In genomic region chr1:182600745-182601415, GRCh38 we compare ENCODE assay signal across 17 cellular contexts. TPM values are rescaled to one million over a fixed set of nuclear protein-coding genes. Genes with fewer than 3 reads are reported as not detected.
A peak's percentile ranks its signal among the peaks of the same experiment; 100 is the strongest.
DNase-seq lines count a peak whose midpoint lies in the region; ATAC-seq and TF ChIP-seq lines count a peak whose summit lies in the region.
"Had no signal": no experiment of that assay in that cellular context is flagged by ENCODE, and none has a peak within 500 bp of the region (broad histone marks: within the 10 kb centered on the region; RNA-seq: fewer than 3 reads in every experiment).

No MANE protein-coding gene starts in this region.

- H3K4me2 ChIP-seq in DND-41 (ENCODE audit: insufficient read depth, low read length): peak overlapping the region; percentile 76
- H3K4me2 ChIP-seq: neural progenitor cell had no signal

- H3K4me3 ChIP-seq in DND-41 (ENCODE audit: low read depth in 1 of 2, low read length in 2 of 2) (peak overlapping the region in 1 of 2 experiments; percentile 16; a peak in 1 of 4 replicates), H7 (ENCODE audit: insufficient read depth, low read depth, low read length) (no peak overlapping the region), astrocyte of the spinal cord (ENCODE audit: low read depth, low read length) (peak overlapping the region; percentile 66), skeletal muscle tissue (ENCODE audit: low read length in 3 of 3) (peak overlapping the region in 2 of 3 donors; percentile 31 to 54), sigmoid colon (no peak overlapping the region)
- H3K4me3 ChIP-seq: neural progenitor cell, right atrium auricular region had no signal

- no peak for DNase-seq in DND-41
- DNase-seq in H7: peak; percentile 2
- no peak for DNase-seq in astrocyte of the spinal cord (ENCODE audit: low read depth, low spot score)
- no peak for DNase-seq in sigmoid colon
- DNase-seq in nephron progenitor cell: no peak
- no peak for DNase-seq in T-cell

- H3K36me3 Mint-ChIP-seq in nephron progenitor cell (ENCODE audit: low read depth): peaks cover 5% of the 10 kb centered on the region
- H3K36me3 Mint-ChIP-seq in T-cell: peaks cover 4% of the 10 kb centered on the region
- H3K36me3 Mint-ChIP-seq: neural progenitor cell had no signal

- H3K9me3 Mint-ChIP-seq in nephron progenitor cell (no peaks in the 10 kb centered on the region), T-cell (no peaks in the 10 kb centered on the region)
- H3K9me3 Mint-ChIP-seq: activated naive CD4-positive, alpha-beta T cell treated with anti-CD3 and anti-CD28 coated beads, Interleukin-2, amount 50 U/mL, for 72 hours; neural progenitor cell had no signal

- in situ Hi-C loops in astrocyte of the spinal cord (cut with HindIII; ENCODE audit: low sequenced_read_pairs): no loop called here

- peaks cover 10% of the 10 kb centered on the region for H3K4me1 Mint-ChIP-seq in nephron progenitor cell
- peaks cover 0 to 10% (median 3%) of the 10 kb centered on the region in 3 donors for H3K4me1 Mint-ChIP-seq in T-cell

- H3K27ac Mint-ChIP-seq in nephron progenitor cell (no peak overlapping the region), T-cell (no peak overlapping the region)
- H3K27ac Mint-ChIP-seq: activated naive CD4-positive, alpha-beta T cell treated with anti-CD3 and anti-CD28 coated beads, Interleukin-2, amount 50 U/mL, for 72 hours; neural progenitor cell had no signal

- no peak overlapping the region for H2AFZ ChIP-seq in DND-41 (ENCODE audit: low read depth, low read length)
- H2AFZ ChIP-seq: neural progenitor cell had no signal

- H3K4me1 ChIP-seq in DND-41 (ENCODE audit: insufficient read depth, low read length) (peaks cover 49% of the 10 kb centered on the region), skeletal muscle tissue (ENCODE audit: control insufficient read depth in 3 of 3, insufficient read depth in 3 of 3, low read length in 3 of 3) (peaks cover 41 to 52% (median 43%) of the 10 kb centered on the region in 3 donors), sigmoid colon (peaks cover 0 to 27% (median 25%) of the 10 kb centered on the region in 4 donors)

- TF ChIP-seq CTCF in DND-41 (IDR thresholded peaks at IDR 0.05; ENCODE audit: borderline replicate concordance, extremely low read depth, low read length, poor library complexity, severe bottlenecking) (no peak), astrocyte of the spinal cord (IDR thresholded peaks at IDR 0.05; ENCODE audit: low read depth, low read length) (no peak), sigmoid colon (IDR thresholded peaks at IDR 0.05) (no peak), nephron progenitor cell (IDR thresholded peaks at IDR 0.05) (no peak)

- intact Hi-C loops in sigmoid colon (cut with DNase I): loop anchor here (1.0 to 5.0 kb wide), 2 partner anchors 184 to 236 kb away; partner anchors contain the start of gene DHX9

- no peak for ATAC-seq in DND-41 (ENCODE audit: insufficient read depth, low read depth)
- no peak for ATAC-seq in T-cell (replicated peaks in 1 of 4)
- ATAC-seq: activated naive CD4-positive, alpha-beta T cell treated with anti-CD3 and anti-CD28 coated beads, Interleukin-2, amount 50 U/mL, for 72 hours had no signal

- POLR2A ChIA-PET in T-cell (lab: Charles Lee): interaction anchor here in 1 of 2 donors (0.7 kb wide), 2 partner anchors 14 to 16 kb away, joined by 3 to 4 read pairs; no protein-coding TSS in a partner anchor

- H3K27ac ChIP-seq in DND-41 (ENCODE audit: low read length) (peak overlapping the region; percentile 38; the same call in 1 of the 2 replicates), skeletal muscle tissue (ENCODE audit: low read depth, low read length) (no peak overlapping the region), sigmoid colon (peak overlapping the region in 2 of 4 donors; percentile 5 to 15)
- H3K27ac ChIP-seq: epithelial cell of prostate, left lung, neural progenitor cell, right atrium auricular region, vagina had no signal

- no peaks in the 10 kb centered on the region for H3K27me3 ChIP-seq in DND-41 (ENCODE audit: insufficient read depth, low read length, poor library complexity)
- peaks cover 16% of the 10 kb centered on the region for H3K27me3 ChIP-seq in H7 (ENCODE audit: control insufficient read depth, insufficient read depth, low read length)
- H3K27me3 ChIP-seq in skeletal muscle tissue (ENCODE audit: control insufficient read depth in 3 of 3, insufficient read depth in 3 of 3, low read length in 3 of 3): no peaks in the 10 kb centered on the region
- H3K27me3 ChIP-seq in sigmoid colon: no peaks in the 10 kb centered on the region
- H3K27me3 ChIP-seq: right atrium auricular region, stomach, vagina had no signal

- H3K9me3 ChIP-seq in DND-41 (ENCODE audit: insufficient read depth, low read length, severe bottlenecking) (no peaks in the 10 kb centered on the region), skeletal muscle tissue (ENCODE audit: control insufficient read depth in 3 of 3, low read length in 3 of 3) (no peaks in the 10 kb centered on the region), sigmoid colon (no peaks in the 10 kb centered on the region)
- H3K9me3 ChIP-seq: left lung, right atrium auricular region, stomach, vagina had no signal

- peaks cover 30% of the 10 kb centered on the region for H3K79me2 ChIP-seq in DND-41 (ENCODE audit: insufficient read depth, low read length)

- H3K36me3 ChIP-seq in DND-41 (ENCODE audit: insufficient read depth, low read length): peaks cover 41% of the 10 kb centered on the region
- peaks cover 14% of the 10 kb centered on the region for H3K36me3 ChIP-seq in H7 (replicated peaks; ENCODE audit: control insufficient read depth, insufficient read depth, low read length)
- H3K36me3 ChIP-seq in skeletal muscle tissue (ENCODE audit: control insufficient read depth in 3 of 3, insufficient read depth in 3 of 3, low read length in 3 of 3): peaks cover 7 to 17% (median 13%) of the 10 kb centered on the region in 3 donors
- H3K36me3 ChIP-seq in sigmoid colon: no peaks in the 10 kb centered on the region
- H3K36me3 ChIP-seq: neural progenitor cell, right atrium auricular region, vagina, WERI-Rb-1 had no signal

- H3K9ac ChIP-seq in DND-41 (ENCODE audit: low read depth, low read length) (no peak overlapping the region), skeletal muscle tissue (ENCODE audit: low read depth in 1 of 3, low read length in 3 of 3) (peak overlapping the region in 1 of 3 donors; percentile 36)
- H3K9ac ChIP-seq: neural progenitor cell had no signal

- peaks cover 34% of the 10 kb centered on the region; the same call in 1 of the 2 replicates for H4K20me1 ChIP-seq in DND-41 (ENCODE audit: insufficient read depth, low read length)

- TF ChIP-seq POLR2A in sigmoid colon (IDR thresholded peaks at IDR 0.05): no peak

- H3K4me3 Mint-ChIP-seq in nephron progenitor cell (no peak overlapping the region), T-cell (no peak overlapping the region)
- H3K4me3 Mint-ChIP-seq: neural progenitor cell had no signal

- TF ChIP-seq EP300 in sigmoid colon (IDR thresholded peaks at IDR 0.05): no peak

- CTCF ChIA-PET in T-cell (lab: Charles Lee): interaction anchor here (0.5 to 11.7 kb wide), 18 partner anchors 8 to 1218 kb away, joined by 3 to 257 read pairs (median 4); partner anchors contain the start of genes NPL (in 1 of the 2) and RNASEL (in 1 of the 2)

- H3K27me3 Mint-ChIP-seq in nephron progenitor cell (ENCODE audit: low read depth, poor library complexity): peaks cover 25% of the 10 kb centered on the region
- H3K27me3 Mint-ChIP-seq in T-cell: no peaks in the 10 kb centered on the region

- WGBS in sigmoid colon, 2 donors: 67 to 69% methylated on average over 5 of the region's 5 CpGs

RNA-seq across cellular contexts. Expression of gene RGS16, which starts 3.3 kb away (rescaled TPM):
- total RNA-seq in H7 (2014; rRNA removed; shearing (Covaris generic)): 22.0 and 29.1 TPM in 2 replicates
- total RNA-seq in skeletal muscle tissue (7.8 TPM), sigmoid colon (10 to 100 TPM in 1 of 4 donors, 1 to 10 TPM in 2, under 1 TPM in 1; 0.83 to 12.4 (median 2.6) TPM), T-cell (10 to 100 TPM in 1 of 5 donors, 1 to 10 TPM in 4; 2.9 to 15.6 (median 4.6) TPM)
- 1 to 10 TPM in 2 of 3 donors, under 1 TPM in 1; 0.46 to 4.4 (median 1.2) TPM for polyA plus RNA-seq in sigmoid colon
- total RNA-seq: HepG2, LHCN-M2 had no signal
- polyA plus RNA-seq: HepG2 had no signal

RNA-seq across cellular contexts. Expression of gene RNASEL, which starts 11.8 kb away (rescaled TPM):
- 0.85 and 1.2 TPM in 2 replicates for total RNA-seq in H7 (2014; rRNA removed; shearing (Covaris generic))
- total RNA-seq in skeletal muscle tissue (4.2 TPM), sigmoid colon (1 to 10 TPM; 6.2 to 10.0 (median 7.5) TPM), T-cell (10 to 100 TPM; 10.5 to 20.8 (median 18.7) TPM)
- polyA plus RNA-seq in sigmoid colon: 1 to 10 TPM; 6.0 to 8.1 (median 7.4) TPM

Comparison
In these comparisons a context has a peak if more than half of its experiments do, and no peak if none do; other contexts are left out.
1. H3K4me3 ChIP-seq: peak in astrocyte of the spinal cord (single experiment) and skeletal muscle tissue (2 of 3); none in H7 (single experiment) and sigmoid colon (0 of 4).